17 cellular contexts compared by ENCODE assay signal in the genomic region with DNA sequence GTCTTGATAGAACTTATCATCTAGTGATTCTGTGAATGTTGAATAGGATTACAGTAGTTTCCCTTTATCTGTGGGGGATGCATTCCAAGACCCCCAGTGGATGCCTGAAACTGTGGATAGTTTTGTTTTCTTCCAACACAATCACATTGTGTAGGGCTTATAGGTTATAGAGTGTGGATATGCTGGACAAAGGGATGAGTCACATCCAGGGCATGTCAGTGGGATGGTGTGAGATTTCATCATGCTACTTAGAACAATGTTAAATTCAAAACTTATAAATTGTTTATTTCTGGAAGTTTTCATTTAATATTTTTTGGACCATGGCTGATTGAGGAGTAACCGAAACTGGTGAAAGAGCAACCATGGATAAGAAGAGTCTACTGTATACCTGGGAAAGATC.
DNase-seq lines count a peak whose midpoint lies in the region; TF ChIP-seq lines count a peak whose summit lies in the region.
"Had no signal": no experiment of that assay in that cellular context is flagged by ENCODE, and none has a peak within 500 bp of the region (broad histone marks: within the 10 kb centered on the region; RNA-seq: fewer than 3 reads in every experiment).

No MANE protein-coding gene starts in this region.

- H3K27ac ChIP-seq in brain microvascular endothelial cell: peak overlapping the region; percentile 53
- H3K27ac ChIP-seq: skin epidermis had no signal

- in situ Hi-C loops in brain microvascular endothelial cell (cut with HindIII; ENCODE audit: low pct_ligation_motif_present, low sequenced_read_pairs): no loop called here

- TF ChIP-seq CTCF in AG09319 (IDR thresholded peaks at IDR 0.05; ENCODE audit: low read depth, low read length) (no peak), brain microvascular endothelial cell (IDR thresholded peaks at IDR 0.05; ENCODE audit: low read depth, low read length, missing control alignments) (no peak)

- no peak overlapping the region for H3K4me3 ChIP-seq in brain microvascular endothelial cell (ENCODE audit: low read depth, low read length)
- H3K4me3 ChIP-seq: mucosa of descending colon, skin epidermis had no signal

- DNase-seq in AG09319 (ENCODE audit: extremely low read depth, low read depth) (peak; percentile 35), LoVo (ENCODE audit: low spot score) (peak; percentile 20), brain microvascular endothelial cell (peak; percentile 56), foreskin melanocyte (peak; percentile 16), UCSD-AML1 (lab: John Stamatoyannopoulos, UW; ENCODE audit: unreplicated experiment) (no peak), middle frontal gyrus (ENCODE audit: extremely low spot score, low spot score) (no peak)
- no peak for DNase-seq in stimulated activated CD4-positive, alpha-beta T cell treated with anti-CD3 and anti-CD28 coated beads, Interleukin-2, amount 100 ng/mL, for 48 hours
- no peak for DNase-seq in activated CD8-positive, alpha-beta memory T cell treated with anti-CD3 and anti-CD28 coated beads, Interleukin-2, amount 50 U/mL, for 48 hours
- DNase-seq: dermis blood vessel endothelial cell; glutamatergic neuron; mucosa of descending colon; NCI-H187 treated with DMSO at 0.1 percent for 48 hours; NCI-H526; occipital lobe; stimulated activated naive CD8-positive, alpha-beta T cell treated with anti-CD3 and anti-CD28 coated beads, Interleukin-15, amount 100 ng/mL, for 72 hours; T-helper 17 cell had no signal

- H3K36me3 ChIP-seq in brain microvascular endothelial cell (replicated peaks): no peaks in the 10 kb centered on the region

- H3K27me3 ChIP-seq in brain microvascular endothelial cell (replicated peaks): no peaks in the 10 kb centered on the region

Comparison
In these comparisons a context has a peak if more than half of its experiments do, and no peak if none do; other contexts are left out.
1. DNase-seq: peak in AG09319 (single experiment), LoVo (single experiment), brain microvascular endothelial cell (single experiment) and foreskin melanocyte (single experiment); none in stimulated activated CD4-positive, alpha-beta T cell treated with anti-CD3 and anti-CD28 coated beads, Interleukin-2, amount 100 ng/mL, for 48 hours (0 of 2), UCSD-AML1 (single experiment), activated CD8-positive, alpha-beta memory T cell treated with anti-CD3 and anti-CD28 coated beads, Interleukin-2, amount 50 U/mL, for 48 hours (single experiment) and middle frontal gyrus (single experiment).